Comparison of ENCODE assay signal across 3 cellular contexts in genomic region chr1:25869909-25870606, GRCh38.
TF ChIP-seq lines count a peak whose summit lies in the region.

No MANE protein-coding gene starts in this region.

TF ChIP-seq in A549, 52 proteins besides CTCF, POLR2A, EP300 and RAD21 (continued from another document and continues in another):
- TF ChIP-seq ATOH8 (CRISPR knock-in tag; IDR thresholded peaks at IDR 0.05; ENCODE audit: low read depth): no peak
- TF ChIP-seq CBX8 (IDR thresholded peaks at IDR 0.05): no peak
- TF ChIP-seq ELK1 (IDR thresholded peaks at IDR 0.05; ENCODE audit: low read depth, low read length): no peak
- TF ChIP-seq KDM5A (IDR thresholded peaks at IDR 0.05): no peak
- no peak for TF ChIP-seq HOXB13 (CRISPR knock-in tag; IDR thresholded peaks at IDR 0.05; ENCODE audit: low read depth)
- TF ChIP-seq HDAC2 (IDR thresholded peaks at IDR 0.05): no peak
- no peak for TF ChIP-seq FOXS1 (CRISPR knock-in tag; IDR thresholded peaks at IDR 0.05)
- TF ChIP-seq, protein P1, sequence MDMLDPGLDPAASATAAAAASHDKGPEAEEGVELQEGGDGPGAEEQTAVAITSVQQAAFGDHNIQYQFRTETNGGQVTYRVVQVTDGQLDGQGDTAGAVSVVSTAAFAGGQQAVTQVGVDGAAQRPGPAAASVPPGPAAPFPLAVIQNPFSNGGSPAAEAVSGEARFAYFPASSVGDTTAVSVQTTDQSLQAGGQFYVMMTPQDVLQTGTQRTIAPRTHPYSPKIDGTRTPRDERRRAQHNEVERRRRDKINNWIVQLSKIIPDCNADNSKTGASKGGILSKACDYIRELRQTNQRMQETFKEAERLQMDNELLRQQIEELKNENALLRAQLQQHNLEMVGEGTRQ (IDR thresholded peaks at IDR 0.05): no peak
- no peak for TF ChIP-seq MAFK (IDR thresholded peaks at IDR 0.05; ENCODE audit: partially characterized antibody)
- no peak for TF ChIP-seq CHD4 (IDR thresholded peaks at IDR 0.05; ENCODE audit: borderline replicate concordance)
- no peak for TF ChIP-seq CBX2 (IDR thresholded peaks at IDR 0.05; ENCODE audit: borderline replicate concordance, low read depth)
- TF ChIP-seq CEBPB (IDR thresholded peaks at IDR 0.05): no peak
- no peak for TF ChIP-seq TFCP2L1 (CRISPR knock-in tag; IDR thresholded peaks at IDR 0.05)
- TF ChIP-seq, protein P2, sequence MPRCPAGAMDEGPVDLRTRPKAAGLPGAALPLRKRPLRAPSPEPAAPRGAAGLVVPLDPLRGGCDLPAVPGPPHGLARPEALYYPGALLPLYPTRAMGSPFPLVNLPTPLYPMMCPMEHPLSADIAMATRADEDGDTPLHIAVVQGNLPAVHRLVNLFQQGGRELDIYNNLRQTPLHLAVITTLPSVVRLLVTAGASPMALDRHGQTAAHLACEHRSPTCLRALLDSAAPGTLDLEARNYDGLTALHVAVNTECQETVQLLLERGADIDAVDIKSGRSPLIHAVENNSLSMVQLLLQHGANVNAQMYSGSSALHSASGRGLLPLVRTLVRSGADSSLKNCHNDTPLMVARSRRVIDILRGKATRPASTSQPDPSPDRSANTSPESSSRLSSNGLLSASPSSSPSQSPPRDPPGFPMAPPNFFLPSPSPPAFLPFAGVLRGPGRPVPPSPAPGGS (IDR thresholded peaks at IDR 0.05): no peak

TF ChIP-seq in HEK293, 187 proteins besides CTCF, POLR2A, EP300 and RAD21:
- TF ChIP-seq, protein P3, sequence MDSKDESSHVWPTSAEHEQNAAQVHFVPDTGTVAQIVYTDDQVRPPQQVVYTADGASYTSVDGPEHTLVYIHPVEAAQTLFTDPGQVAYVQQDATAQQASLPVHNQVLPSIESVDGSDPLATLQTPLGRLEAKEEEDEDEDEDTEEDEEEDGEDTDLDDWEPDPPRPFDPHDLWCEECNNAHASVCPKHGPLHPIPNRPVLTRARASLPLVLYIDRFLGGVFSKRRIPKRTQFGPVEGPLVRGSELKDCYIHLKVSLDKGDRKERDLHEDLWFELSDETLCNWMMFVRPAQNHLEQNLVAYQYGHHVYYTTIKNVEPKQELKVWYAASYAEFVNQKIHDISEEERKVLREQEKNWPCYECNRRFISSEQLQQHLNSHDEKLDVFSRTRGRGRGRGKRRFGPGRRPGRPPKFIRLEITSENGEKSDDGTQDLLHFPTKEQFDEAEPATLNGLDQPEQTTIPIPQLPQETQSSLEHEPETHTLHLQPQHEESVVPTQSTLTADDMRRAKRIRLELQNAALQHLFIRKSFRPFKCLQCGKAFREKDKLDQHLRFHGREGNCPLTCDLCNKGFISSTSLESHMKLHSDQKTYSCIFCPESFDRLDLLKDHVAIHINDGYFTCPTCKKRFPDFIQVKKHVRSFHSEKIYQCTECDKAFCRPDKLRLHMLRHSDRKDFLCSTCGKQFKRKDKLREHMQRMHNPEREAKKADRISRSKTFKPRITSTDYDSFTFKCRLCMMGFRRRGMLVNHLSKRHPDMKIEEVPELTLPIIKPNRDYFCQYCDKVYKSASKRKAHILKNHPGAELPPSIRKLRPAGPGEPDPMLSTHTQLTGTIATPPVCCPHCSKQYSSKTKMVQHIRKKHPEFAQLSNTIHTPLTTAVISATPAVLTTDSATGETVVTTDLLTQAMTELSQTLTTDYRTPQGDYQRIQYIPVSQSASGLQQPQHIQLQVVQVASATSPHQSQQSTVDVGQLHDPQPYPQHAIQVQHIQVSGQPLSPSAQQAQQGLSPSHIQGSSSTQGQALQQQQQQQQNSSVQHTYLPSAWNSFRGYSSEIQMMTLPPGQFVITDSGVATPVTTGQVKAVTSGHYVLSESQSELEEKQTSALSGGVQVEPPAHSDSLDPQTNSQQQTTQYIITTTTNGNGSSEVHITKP (tag by site-specific recombination; IDR thresholded peaks at IDR 0.05): peak; percentile 11; the same call in 1 of the 2 replicates
- no peak for TF ChIP-seq ZNF350 (tag by site-specific recombination; IDR thresholded peaks at IDR 0.05)
- TF ChIP-seq KLF7 (tag by site-specific recombination; IDR thresholded peaks at IDR 0.05; ENCODE audit: borderline replicate concordance): no peak
- TF ChIP-seq ZNF837 (tag by site-specific recombination; IDR thresholded peaks at IDR 0.05): no peak
- no peak for TF ChIP-seq ZIC2 (tag by site-specific recombination; IDR thresholded peaks at IDR 0.05)
- TF ChIP-seq ZNF629 (tag by site-specific recombination; IDR thresholded peaks at IDR 0.05): peak; percentile 79
- TF ChIP-seq KLF16 (tag by site-specific recombination; IDR thresholded peaks at IDR 0.05): no peak
- TF ChIP-seq, protein P4, sequence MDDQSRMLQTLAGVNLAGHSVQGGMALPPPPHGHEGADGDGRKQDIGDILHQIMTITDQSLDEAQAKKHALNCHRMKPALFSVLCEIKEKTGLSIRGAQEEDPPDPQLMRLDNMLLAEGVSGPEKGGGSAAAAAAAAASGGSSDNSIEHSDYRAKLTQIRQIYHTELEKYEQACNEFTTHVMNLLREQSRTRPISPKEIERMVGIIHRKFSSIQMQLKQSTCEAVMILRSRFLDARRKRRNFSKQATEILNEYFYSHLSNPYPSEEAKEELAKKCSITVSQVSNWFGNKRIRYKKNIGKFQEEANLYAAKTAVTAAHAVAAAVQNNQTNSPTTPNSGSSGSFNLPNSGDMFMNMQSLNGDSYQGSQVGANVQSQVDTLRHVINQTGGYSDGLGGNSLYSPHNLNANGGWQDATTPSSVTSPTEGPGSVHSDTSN (CRISPR knock-in tag; IDR thresholded peaks at IDR 0.05): no peak
- TF ChIP-seq ZFHX2 (tag by site-specific recombination; conservative IDR thresholded peaks at IDR 0.05): peak; percentile 31; the same call in 1 of the 2 replicates
- TF ChIP-seq ZNF341 (tag by site-specific recombination; IDR thresholded peaks at IDR 0.05; ENCODE audit: low read depth): no peak
- no peak for TF ChIP-seq ZNF658 (tag by site-specific recombination; IDR thresholded peaks at IDR 0.05)
TF ChIP-seq in HEK293: peak in this region for 3.

TF ChIP-seq in WTC11, 78 proteins besides CTCF, POLR2A, EP300 and RAD21 (continued from another document):
- TF ChIP-seq, protein P5, sequence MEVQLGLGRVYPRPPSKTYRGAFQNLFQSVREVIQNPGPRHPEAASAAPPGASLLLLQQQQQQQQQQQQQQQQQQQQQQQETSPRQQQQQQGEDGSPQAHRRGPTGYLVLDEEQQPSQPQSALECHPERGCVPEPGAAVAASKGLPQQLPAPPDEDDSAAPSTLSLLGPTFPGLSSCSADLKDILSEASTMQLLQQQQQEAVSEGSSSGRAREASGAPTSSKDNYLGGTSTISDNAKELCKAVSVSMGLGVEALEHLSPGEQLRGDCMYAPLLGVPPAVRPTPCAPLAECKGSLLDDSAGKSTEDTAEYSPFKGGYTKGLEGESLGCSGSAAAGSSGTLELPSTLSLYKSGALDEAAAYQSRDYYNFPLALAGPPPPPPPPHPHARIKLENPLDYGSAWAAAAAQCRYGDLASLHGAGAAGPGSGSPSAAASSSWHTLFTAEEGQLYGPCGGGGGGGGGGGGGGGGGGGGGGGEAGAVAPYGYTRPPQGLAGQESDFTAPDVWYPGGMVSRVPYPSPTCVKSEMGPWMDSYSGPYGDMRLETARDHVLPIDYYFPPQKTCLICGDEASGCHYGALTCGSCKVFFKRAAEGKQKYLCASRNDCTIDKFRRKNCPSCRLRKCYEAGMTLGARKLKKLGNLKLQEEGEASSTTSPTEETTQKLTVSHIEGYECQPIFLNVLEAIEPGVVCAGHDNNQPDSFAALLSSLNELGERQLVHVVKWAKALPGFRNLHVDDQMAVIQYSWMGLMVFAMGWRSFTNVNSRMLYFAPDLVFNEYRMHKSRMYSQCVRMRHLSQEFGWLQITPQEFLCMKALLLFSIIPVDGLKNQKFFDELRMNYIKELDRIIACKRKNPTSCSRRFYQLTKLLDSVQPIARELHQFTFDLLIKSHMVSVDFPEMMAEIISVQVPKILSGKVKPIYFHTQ (CRISPR knock-in tag; IDR thresholded peaks at IDR 0.05): no peak
- no peak for TF ChIP-seq ZNF232 (CRISPR knock-in tag; IDR thresholded peaks at IDR 0.05)
- no peak for TF ChIP-seq CBFB (CRISPR knock-in tag; IDR thresholded peaks at IDR 0.05; ENCODE audit: low read depth)
- TF ChIP-seq GRHL2 (CRISPR knock-in tag; IDR thresholded peaks at IDR 0.05; ENCODE audit: insufficient replicate concordance, severe bottlenecking): no peak
- no peak for TF ChIP-seq CREM (CRISPR knock-in tag; IDR thresholded peaks at IDR 0.05)
- TF ChIP-seq ZNF396 (CRISPR knock-in tag; IDR thresholded peaks at IDR 0.05; ENCODE audit: borderline replicate concordance): no peak
- TF ChIP-seq, protein P6, sequence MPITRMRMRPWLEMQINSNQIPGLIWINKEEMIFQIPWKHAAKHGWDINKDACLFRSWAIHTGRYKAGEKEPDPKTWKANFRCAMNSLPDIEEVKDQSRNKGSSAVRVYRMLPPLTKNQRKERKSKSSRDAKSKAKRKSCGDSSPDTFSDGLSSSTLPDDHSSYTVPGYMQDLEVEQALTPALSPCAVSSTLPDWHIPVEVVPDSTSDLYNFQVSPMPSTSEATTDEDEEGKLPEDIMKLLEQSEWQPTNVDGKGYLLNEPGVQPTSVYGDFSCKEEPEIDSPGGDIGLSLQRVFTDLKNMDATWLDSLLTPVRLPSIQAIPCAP (CRISPR knock-in tag; IDR thresholded peaks at IDR 0.05): no peak
- TF ChIP-seq, protein P7, sequence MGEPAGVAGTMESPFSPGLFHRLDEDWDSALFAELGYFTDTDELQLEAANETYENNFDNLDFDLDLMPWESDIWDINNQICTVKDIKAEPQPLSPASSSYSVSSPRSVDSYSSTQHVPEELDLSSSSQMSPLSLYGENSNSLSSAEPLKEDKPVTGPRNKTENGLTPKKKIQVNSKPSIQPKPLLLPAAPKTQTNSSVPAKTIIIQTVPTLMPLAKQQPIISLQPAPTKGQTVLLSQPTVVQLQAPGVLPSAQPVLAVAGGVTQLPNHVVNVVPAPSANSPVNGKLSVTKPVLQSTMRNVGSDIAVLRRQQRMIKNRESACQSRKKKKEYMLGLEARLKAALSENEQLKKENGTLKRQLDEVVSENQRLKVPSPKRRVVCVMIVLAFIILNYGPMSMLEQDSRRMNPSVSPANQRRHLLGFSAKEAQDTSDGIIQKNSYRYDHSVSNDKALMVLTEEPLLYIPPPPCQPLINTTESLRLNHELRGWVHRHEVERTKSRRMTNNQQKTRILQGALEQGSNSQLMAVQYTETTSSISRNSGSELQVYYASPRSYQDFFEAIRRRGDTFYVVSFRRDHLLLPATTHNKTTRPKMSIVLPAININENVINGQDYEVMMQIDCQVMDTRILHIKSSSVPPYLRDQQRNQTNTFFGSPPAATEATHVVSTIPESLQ (CRISPR knock-in tag; IDR thresholded peaks at IDR 0.05): no peak
- no peak for TF ChIP-seq ELF4 (CRISPR knock-in tag; IDR thresholded peaks at IDR 0.05; ENCODE audit: low read depth)
- TF ChIP-seq, protein P8, sequence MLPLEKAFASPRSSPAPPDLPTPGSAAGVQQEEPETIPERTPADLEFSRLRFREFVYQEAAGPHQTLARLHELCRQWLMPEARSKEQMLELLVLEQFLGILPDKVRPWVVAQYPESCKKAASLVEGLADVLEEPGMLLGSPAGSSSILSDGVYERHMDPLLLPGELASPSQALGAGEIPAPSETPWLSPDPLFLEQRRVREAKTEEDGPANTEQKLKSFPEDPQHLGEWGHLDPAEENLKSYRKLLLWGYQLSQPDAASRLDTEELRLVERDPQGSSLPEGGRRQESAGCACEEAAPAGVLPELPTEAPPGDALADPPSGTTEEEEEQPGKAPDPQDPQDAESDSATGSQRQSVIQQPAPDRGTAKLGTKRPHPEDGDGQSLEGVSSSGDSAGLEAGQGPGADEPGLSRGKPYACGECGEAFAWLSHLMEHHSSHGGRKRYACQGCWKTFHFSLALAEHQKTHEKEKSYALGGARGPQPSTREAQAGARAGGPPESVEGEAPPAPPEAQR (CRISPR knock-in tag; IDR thresholded peaks at IDR 0.05): no peak
- no peak for TF ChIP-seq ESRRA (CRISPR knock-in tag; IDR thresholded peaks at IDR 0.05; ENCODE audit: borderline replicate concordance)
- TF ChIP-seq, protein P9, sequence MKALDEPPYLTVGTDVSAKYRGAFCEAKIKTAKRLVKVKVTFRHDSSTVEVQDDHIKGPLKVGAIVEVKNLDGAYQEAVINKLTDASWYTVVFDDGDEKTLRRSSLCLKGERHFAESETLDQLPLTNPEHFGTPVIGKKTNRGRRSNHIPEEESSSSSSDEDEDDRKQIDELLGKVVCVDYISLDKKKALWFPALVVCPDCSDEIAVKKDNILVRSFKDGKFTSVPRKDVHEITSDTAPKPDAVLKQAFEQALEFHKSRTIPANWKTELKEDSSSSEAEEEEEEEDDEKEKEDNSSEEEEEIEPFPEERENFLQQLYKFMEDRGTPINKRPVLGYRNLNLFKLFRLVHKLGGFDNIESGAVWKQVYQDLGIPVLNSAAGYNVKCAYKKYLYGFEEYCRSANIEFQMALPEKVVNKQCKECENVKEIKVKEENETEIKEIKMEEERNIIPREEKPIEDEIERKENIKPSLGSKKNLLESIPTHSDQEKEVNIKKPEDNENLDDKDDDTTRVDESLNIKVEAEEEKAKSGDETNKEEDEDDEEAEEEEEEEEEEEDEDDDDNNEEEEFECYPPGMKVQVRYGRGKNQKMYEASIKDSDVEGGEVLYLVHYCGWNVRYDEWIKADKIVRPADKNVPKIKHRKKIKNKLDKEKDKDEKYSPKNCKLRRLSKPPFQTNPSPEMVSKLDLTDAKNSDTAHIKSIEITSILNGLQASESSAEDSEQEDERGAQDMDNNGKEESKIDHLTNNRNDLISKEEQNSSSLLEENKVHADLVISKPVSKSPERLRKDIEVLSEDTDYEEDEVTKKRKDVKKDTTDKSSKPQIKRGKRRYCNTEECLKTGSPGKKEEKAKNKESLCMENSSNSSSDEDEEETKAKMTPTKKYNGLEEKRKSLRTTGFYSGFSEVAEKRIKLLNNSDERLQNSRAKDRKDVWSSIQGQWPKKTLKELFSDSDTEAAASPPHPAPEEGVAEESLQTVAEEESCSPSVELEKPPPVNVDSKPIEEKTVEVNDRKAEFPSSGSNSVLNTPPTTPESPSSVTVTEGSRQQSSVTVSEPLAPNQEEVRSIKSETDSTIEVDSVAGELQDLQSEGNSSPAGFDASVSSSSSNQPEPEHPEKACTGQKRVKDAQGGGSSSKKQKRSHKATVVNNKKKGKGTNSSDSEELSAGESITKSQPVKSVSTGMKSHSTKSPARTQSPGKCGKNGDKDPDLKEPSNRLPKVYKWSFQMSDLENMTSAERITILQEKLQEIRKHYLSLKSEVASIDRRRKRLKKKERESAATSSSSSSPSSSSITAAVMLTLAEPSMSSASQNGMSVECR (CRISPR knock-in tag; IDR thresholded peaks at IDR 0.05; ENCODE audit: borderline replicate concordance): no peak
- TF ChIP-seq, protein P10, sequence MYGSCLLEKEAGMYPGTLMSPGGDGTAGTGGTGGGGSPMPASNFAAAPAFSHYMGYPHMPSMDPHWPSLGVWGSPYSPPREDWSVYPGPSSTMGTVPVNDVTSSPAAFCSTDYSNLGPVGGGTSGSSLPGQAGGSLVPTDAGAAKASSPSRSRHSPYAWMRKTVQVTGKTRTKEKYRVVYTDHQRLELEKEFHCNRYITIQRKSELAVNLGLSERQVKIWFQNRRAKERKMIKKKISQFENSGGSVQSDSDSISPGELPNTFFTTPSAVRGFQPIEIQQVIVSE (CRISPR knock-in tag; IDR thresholded peaks at IDR 0.05; ENCODE audit: borderline replicate concordance): no peak
- TF ChIP-seq NR2C2 (CRISPR knock-in tag; IDR thresholded peaks at IDR 0.05): no peak
- no peak for TF ChIP-seq KAT7 (CRISPR knock-in tag; IDR thresholded peaks at IDR 0.05; ENCODE audit: borderline replicate concordance)
